16 cellular contexts compared by ENCODE assay signal in the genomic region with DNA sequence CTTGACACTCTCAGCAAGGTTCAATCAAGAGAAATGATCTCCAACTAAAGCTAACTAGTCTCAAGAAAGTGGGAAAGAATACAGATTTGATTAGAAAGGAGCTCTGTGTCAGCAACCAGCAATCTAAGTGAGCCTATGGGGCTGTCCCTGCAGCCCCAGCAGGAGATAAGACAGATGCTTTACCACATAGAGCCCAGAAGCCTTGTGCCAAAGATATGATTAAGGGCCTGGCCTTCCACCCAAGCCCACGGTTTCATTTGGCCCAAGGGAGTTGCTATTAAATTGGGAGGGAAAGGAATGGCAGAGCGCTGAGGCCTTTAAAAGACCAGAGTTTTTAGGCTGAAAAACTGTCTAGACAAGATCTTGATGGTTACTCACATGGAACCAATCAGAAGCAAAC.
DNase-seq lines count a peak whose midpoint lies in the region; ATAC-seq and TF ChIP-seq lines count a peak whose summit lies in the region.
"Had no signal": no experiment of that assay in that cellular context is flagged by ENCODE, and none has a peak within 500 bp of the region (broad histone marks: within the 10 kb centered on the region; RNA-seq: fewer than 3 reads in every experiment).

No MANE protein-coding gene starts in this region.

- H3K27me3 Mint-ChIP-seq in activated T-helper 17 cell treated with anti-CD3 and anti-CD28 coated beads, Interleukin-2, amount 50 U/mL, for 72 hours: no peaks in the 10 kb centered on the region
- H3K27me3 Mint-ChIP-seq in Caco-2 (ENCODE audit: insufficient read depth, unreplicated experiment): no peaks in the 10 kb centered on the region

- no peaks in the 10 kb centered on the region for H3K4me1 ChIP-seq in mesodermal cell (ENCODE audit: control insufficient read depth, insufficient read depth, low read length, poor library complexity, severe bottlenecking)
- no peaks in the 10 kb centered on the region for H3K4me1 ChIP-seq in Caco-2

- peak overlapping the region; percentile 23 for H3K27ac ChIP-seq in mesodermal cell (ENCODE audit: low read depth, low read length, severe bottlenecking)

- H3K4me3 Mint-ChIP-seq in activated T-helper 17 cell treated with anti-CD3 and anti-CD28 coated beads, Interleukin-2, amount 50 U/mL, for 72 hours: no peak overlapping the region
- H3K4me3 Mint-ChIP-seq in Caco-2 (ENCODE audit: unreplicated experiment): no peak overlapping the region
- H3K4me3 Mint-ChIP-seq: CD8-positive, alpha-beta T cell had no signal

- TF ChIP-seq CTCF in AG09309 (IDR thresholded peaks at IDR 0.05; ENCODE audit: control insufficient read depth, insufficient read depth, low read depth, low read length, missing control alignments) (no peak), Caco-2 (IDR thresholded peaks at IDR 0.05; ENCODE audit: insufficient read depth in 1 of 2, low read depth in 1 of 2, low read length in 1 of 2, severe bottlenecking in 1 of 2, unreplicated experiment in 1 of 2) (no peak)

- H3K9me3 ChIP-seq in mesodermal cell (ENCODE audit: control insufficient read depth, low read length) (no peaks in the 10 kb centered on the region), Caco-2 (no peaks in the 10 kb centered on the region)

- 100% methylated on average over 2 of the region's 2 CpGs for WGBS in mesodermal cell (ENCODE audit: insufficient coverage in 2 of 2), 2 experiments

- intact Hi-C loops in Caco-2 (cut with micrococcal nuclease; ENCODE audit: unreplicated experiment): no loop called here

- peak; percentile 38 for DNase-seq in AG09309 (ENCODE audit: low read depth)
- DNase-seq in NCI-H226: peak; percentile 22
- no peak for DNase-seq in activated naive CD4-positive, alpha-beta T cell (lab: John Stamatoyannopoulos, UW)
- no peak for DNase-seq in NCI-H146 treated with DMSO at 0.1 percent for 48 hours (lab: John Stamatoyannopoulos, UW; ENCODE audit: unreplicated experiment)
- no peak for DNase-seq in Caco-2
- DNase-seq: CD8-positive, alpha-beta T cell; EL; KG1; NCI-H1048; NCI-H146; NCI-H2107; NCI-H345; SIG-M5 had no signal

- peak; percentile 55 for ATAC-seq in activated T-helper 17 cell treated with anti-CD3 and anti-CD28 coated beads, Interleukin-2, amount 50 U/mL, for 72 hours (replicated peaks)
- ATAC-seq in HG03097 (IDR thresholded peaks at IDR 0.05; ENCODE audit: low FRiP score, unreplicated experiment): no peak
- ATAC-seq: CD8-positive, alpha-beta T cell had no signal

- no peaks in the 10 kb centered on the region for H3K27me3 ChIP-seq in Caco-2 (replicated peaks; ENCODE audit: control insufficient read depth, insufficient read depth, low read length)

- H3K27ac Mint-ChIP-seq in activated T-helper 17 cell treated with anti-CD3 and anti-CD28 coated beads, Interleukin-2, amount 50 U/mL, for 72 hours: peak overlapping the region; percentile 5
- no peak overlapping the region for H3K27ac Mint-ChIP-seq in Caco-2 (ENCODE audit: unreplicated experiment)
- H3K27ac Mint-ChIP-seq: CD8-positive, alpha-beta T cell had no signal

- CTCF ChIA-PET in Caco-2 (lab: Charles Lee): no interaction called here

- H3K4me1 Mint-ChIP-seq in activated T-helper 17 cell treated with anti-CD3 and anti-CD28 coated beads, Interleukin-2, amount 50 U/mL, for 72 hours: no peaks in the 10 kb centered on the region
- H3K4me1 Mint-ChIP-seq in Caco-2 (ENCODE audit: low read depth, unreplicated experiment): no peaks in the 10 kb centered on the region

- H3K36me3 Mint-ChIP-seq in activated T-helper 17 cell treated with anti-CD3 and anti-CD28 coated beads, Interleukin-2, amount 50 U/mL, for 72 hours (ENCODE audit: low read depth): peaks cover 45% of the 10 kb centered on the region
- no peaks in the 10 kb centered on the region for H3K36me3 Mint-ChIP-seq in Caco-2 (ENCODE audit: insufficient read depth, unreplicated experiment)

- POLR2A ChIA-PET in Caco-2 (lab: Charles Lee): no interaction called here

- no TSS peak for BruUV-seq in Caco-2 (replicated peaks; lab: Mats Ljungman, UMichigan)

- H3K4me3 ChIP-seq in AG09309 (ENCODE audit: control insufficient read depth, low read depth, low read length) (no peak overlapping the region), mesodermal cell (ENCODE audit: extremely low read depth, insufficient read depth, low read length, poor library complexity, severe bottlenecking) (no peak overlapping the region), Caco-2 (ENCODE audit: low read depth, low read length) (no peak overlapping the region)

- peaks cover 18% of the 10 kb centered on the region for H3K36me3 ChIP-seq in mesodermal cell (ENCODE audit: control insufficient read depth, insufficient read depth, low read length)
- no peaks in the 10 kb centered on the region for H3K36me3 ChIP-seq in Caco-2 (ENCODE audit: control insufficient read depth, insufficient read depth, low read length)

- no peaks in the 10 kb centered on the region for H3K9me3 Mint-ChIP-seq in activated T-helper 17 cell treated with anti-CD3 and anti-CD28 coated beads, Interleukin-2, amount 50 U/mL, for 72 hours
- H3K9me3 Mint-ChIP-seq in Caco-2 (ENCODE audit: unreplicated experiment): no peaks in the 10 kb centered on the region
- H3K9me3 Mint-ChIP-seq: CD8-positive, alpha-beta T cell had no signal

Comparison
In these comparisons a context has a peak if more than half of its experiments do, and no peak if none do; other contexts are left out.
1. DNase-seq: peak in AG09309 (single experiment) and NCI-H226 (single experiment); none in activated naive CD4-positive, alpha-beta T cell (0 of 4), NCI-H146 treated with DMSO at 0.1 percent for 48 hours (single experiment) and Caco-2 (0 of 2).